8 cellular contexts compared by ENCODE assay signal in genomic region chr17:16569358-16569712, GRCh38. TPM values are rescaled to one million over a fixed set of nuclear protein-coding genes. Genes with fewer than 3 reads are reported as not detected.
DNase-seq lines count a peak whose midpoint lies in the region; ATAC-seq and TF ChIP-seq lines count a peak whose summit lies in the region.

No MANE protein-coding gene starts in this region.

- ATAC-seq in GM18868 (IDR thresholded peaks at IDR 0.05; ENCODE audit: unreplicated experiment) (peak; percentile 42), HG02870 (IDR thresholded peaks at IDR 0.05; ENCODE audit: unreplicated experiment) (peak; percentile 28), HG03159 (IDR thresholded peaks at IDR 0.05; ENCODE audit: unreplicated experiment) (no peak), GM21717 (IDR thresholded peaks at IDR 0.05; ENCODE audit: unreplicated experiment) (no peak)
- ATAC-seq in activated naive CD4-positive, alpha-beta T cell treated with anti-CD3 and anti-CD28 coated beads, Interleukin-2, amount 50 U/mL, for 72 hours: no peak

- no peak for DNase-seq in activated naive CD4-positive, alpha-beta T cell treated with anti-CD3 and anti-CD28 coated beads, Interleukin-2, amount 50 U/mL, for 72 hours (ENCODE audit: low spot score in 2 of 2)
- no peak for DNase-seq in NCI-H2081 (lab: John Stamatoyannopoulos, UW)
- no peak for DNase-seq in head of caudate nucleus

- no peaks in the 10 kb centered on the region for H3K36me3 ChIP-seq in neutrophil

- H3K9me3 Mint-ChIP-seq in activated naive CD4-positive, alpha-beta T cell treated with anti-CD3 and anti-CD28 coated beads, Interleukin-2, amount 50 U/mL, for 72 hours: peaks cover 0 to 3% of the 10 kb centered on the region in 2 donors

- no peaks in the 10 kb centered on the region for H3K9me3 ChIP-seq in neutrophil

- intact Hi-C loops in head of caudate nucleus (cut with DNase I): no loop called here

- peaks cover 8 to 10% of the 10 kb centered on the region in 2 experiments for H3K4me1 ChIP-seq in neutrophil (ENCODE audit: control insufficient read depth in 1 of 2, insufficient read depth in 1 of 2, low read depth in 1 of 2, low read length in 1 of 2)

- peak overlapping the region; percentile 56 to 64 for H3K4me3 ChIP-seq in neutrophil (ENCODE audit: low read depth in 1 of 2, low read length in 1 of 2)

- no peak overlapping the region for H3K27ac ChIP-seq in neutrophil

- H3K27me3 ChIP-seq in neutrophil: peaks cover 62% of the 10 kb centered on the region

- H3K36me3 Mint-ChIP-seq in activated naive CD4-positive, alpha-beta T cell treated with anti-CD3 and anti-CD28 coated beads, Interleukin-2, amount 50 U/mL, for 72 hours: peaks cover 4 to 13% of the 10 kb centered on the region in 2 donors

- peak overlapping the region; percentile 7 to 87 for H3K27ac Mint-ChIP-seq in activated naive CD4-positive, alpha-beta T cell treated with anti-CD3 and anti-CD28 coated beads, Interleukin-2, amount 50 U/mL, for 72 hours

- no peak for TF ChIP-seq CTCF in neutrophil (IDR thresholded peaks at IDR 0.05)

RNA-seq across cellular contexts. Expression of gene ZNF287, which starts 0.3 kb away (rescaled TPM):
- 1 to 10 TPM; 4.1 to 5.0 TPM for total RNA-seq in activated naive CD4-positive, alpha-beta T cell treated with anti-CD3 and anti-CD28 coated beads, Interleukin-2, amount 50 U/mL, for 72 hours

Comparison
In these comparisons a context has a peak if more than half of its experiments do, and no peak if none do; other contexts are left out.
1. ATAC-seq: peak in GM18868 (single experiment) and HG02870 (single experiment); none in activated naive CD4-positive, alpha-beta T cell treated with anti-CD3 and anti-CD28 coated beads, Interleukin-2, amount 50 U/mL, for 72 hours (0 of 2), HG03159 (single experiment) and GM21717 (single experiment).